ENCODE assay signal across 27 cellular contexts in the genomic region with DNA sequence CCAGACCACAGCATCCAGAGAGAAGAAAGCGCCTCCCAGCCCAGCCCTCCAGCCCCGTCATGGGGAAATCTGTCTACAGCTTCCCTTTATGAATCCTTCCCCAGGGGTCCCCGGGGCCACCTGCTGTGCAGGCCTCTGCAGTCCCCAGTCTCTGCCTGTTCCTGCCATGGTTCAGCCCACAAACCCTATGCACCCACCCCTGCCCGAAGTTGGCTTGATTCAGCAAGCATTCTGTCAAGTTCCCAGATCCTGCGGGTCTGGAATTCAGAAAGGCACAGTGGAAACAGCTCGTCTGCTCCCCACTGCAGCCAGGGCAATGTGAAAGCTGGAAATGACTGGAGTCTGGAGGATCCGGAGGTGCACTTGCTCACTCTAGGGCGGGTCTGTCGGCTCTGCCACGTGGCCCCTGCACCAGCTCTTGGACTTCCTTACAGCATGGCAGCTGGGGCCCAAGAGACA. TPM values are rescaled to one million over a fixed set of nuclear protein-coding genes. Genes with fewer than 3 reads are reported as not detected.
"Had no signal": no experiment of that assay in that cellular context is flagged by ENCODE, and none has a peak within 500 bp of the region (broad histone marks: within the 10 kb centered on the region; RNA-seq: fewer than 3 reads in every experiment).

No MANE protein-coding gene starts in this region.

- H3K36me3 ChIP-seq: gastrocnemius medialis, right atrium auricular region, thoracic aorta, vagina had no signal

- H3K4me2 ChIP-seq: hepatocyte had no signal

- DNase-seq: activated CD4-positive, alpha-beta memory T cell treated with anti-CD3 and anti-CD28 coated beads for 36 hours; activated CD4-positive, alpha-beta T cell treated with anti-CD3 and anti-CD28 coated beads for 48 hours; activated CD8-positive, alpha-beta memory T cell treated with anti-CD3 and anti-CD28 coated beads, Interleukin-2, amount 50 U/mL, for 48 hours; activated gamma-delta T cell treated with Interleukin-2 at 50 U/mL for 16 hours; activated T-cell treated with anti-CD3 and anti-CD28 coated beads, Interleukin-2, amount 50 U/mL, for 24 hours; anterior cingulate cortex; effector memory CD4-positive, alpha-beta T cell; erythroblast; gastrocnemius medialis; left cardiac atrium; left ventricle myocardium superior; naive B cell; nucleus accumbens; stimulated activated CD4-positive, alpha-beta T cell treated with anti-CD3 and anti-CD28 coated beads, Interleukin-12 subunit alpha, Interleukin-12 subunit beta, amount 100 ng/mL, for 4 hours; stimulated activated CD4-positive, alpha-beta T cell treated with anti-CD3 and anti-CD28 coated beads, Interleukin-4, amount 100 ng/mL, for 1 hour; T-helper 9 cell; trophoblast cell had no signal

- H3K27me3 ChIP-seq: right atrium auricular region, vagina had no signal

- H3K27ac ChIP-seq: gastrocnemius medialis, hepatocyte, parathyroid adenoma, right atrium auricular region, thoracic aorta, vagina, VCaP had no signal

- H3K4me3 ChIP-seq: gastrocnemius medialis, hepatocyte, right atrium auricular region, thoracic aorta, vagina had no signal

- ATAC-seq: activated naive CD4-positive, alpha-beta T cell treated with anti-CD3 and anti-CD28 coated beads, Interleukin-2, amount 50 U/mL, for 72 hours; gastrocnemius medialis; left cardiac atrium; left ventricle myocardium superior had no signal

- H3K9ac ChIP-seq: parathyroid adenoma had no signal

- H3K4me1 ChIP-seq: parathyroid adenoma had no signal

- H3K9me3 ChIP-seq: gastrocnemius medialis, right atrium auricular region, thoracic aorta, vagina had no signal

RNA-seq across cellular contexts. Expression of a gene that starts 2.9 kb away (rescaled TPM):
- total RNA-seq: activated CD4-positive, alpha-beta memory T cell treated with anti-CD3 and anti-CD28 coated beads for 36 hours; activated naive CD4-positive, alpha-beta T cell treated with anti-CD3 and anti-CD28 coated beads, Interleukin-2, amount 50 U/mL, for 72 hours; dermis microvascular lymphatic vessel endothelial cell; lung microvascular endothelial cell; pulmonary artery endothelial cell had no signal
